8 cellular contexts compared by ENCODE assay signal in genomic region chr2:170073288-170073687, GRCh38.
DNase-seq lines count a peak whose midpoint lies in the region; ATAC-seq and TF ChIP-seq lines count a peak whose summit lies in the region.

No MANE protein-coding gene starts in this region.

- TF ChIP-seq CTCF in AG10803 (conservative IDR thresholded peaks at IDR 0.05; ENCODE audit: low read length) = no peak
- no peak for TF ChIP-seq CTCF in H9 (conservative IDR thresholded peaks at IDR 0.05)

- H3K27me3 ChIP-seq in H9 (ENCODE audit: insufficient read depth, low read length) = no peaks in the 10 kb centered on the region
- no peaks in the 10 kb centered on the region for H3K27me3 ChIP-seq in effector memory CD4-positive, alpha-beta T cell (replicated peaks; ENCODE audit: control insufficient read depth, insufficient read depth, low read length, poor library complexity, severe bottlenecking)

- H4K20me1 ChIP-seq in H9 (ENCODE audit: control insufficient read depth, insufficient read depth, insufficient read length) = no peaks in the 10 kb centered on the region

- no peak overlapping the region for H3T11ph ChIP-seq in H9 (ENCODE audit: low read length)

- peaks cover 3% of the 10 kb centered on the region for H3K36me3 ChIP-seq in effector memory CD4-positive, alpha-beta T cell (ENCODE audit: control insufficient read depth, insufficient read depth, low read length)

- no peaks in the 10 kb centered on the region for H3K79me1 ChIP-seq in H9 (ENCODE audit: insufficient read depth, low read depth, low read length, poor library complexity, severe bottlenecking)

- H3K4me3 Mint-ChIP-seq in H9 = no peak overlapping the region

- no peak overlapping the region for H2AFZ ChIP-seq in H9 (ENCODE audit: low read length)

- H3K18ac ChIP-seq in H9 (ENCODE audit: insufficient read length, low read depth, low read length) = no peak overlapping the region

- DNase-seq in AG10803 (ENCODE audit: low read depth) (peak; percentile 85), LHCN-M2 (ENCODE audit: low read depth) (peak; percentile 73), dermis blood vessel endothelial cell (peak; percentile 96), mucosa of gallbladder (ENCODE audit: low spot score) (peak; percentile 56), H9 (no peak)
- DNase-seq in effector memory CD4-positive, alpha-beta T cell = no peak

- no peak overlapping the region for H3K9ac ChIP-seq in H9 (ENCODE audit: extremely low read depth, insufficient read length, low read length)

- H3K56ac ChIP-seq in H9 (ENCODE audit: insufficient read length, low read depth, low read length) = no peak overlapping the region

- H3K4ac ChIP-seq in H9 (ENCODE audit: low read depth, low read length) = no peak overlapping the region

- H3K27ac ChIP-seq in H9 (ENCODE audit: insufficient read length, low read depth, low read length) = no peak overlapping the region
- H3K27ac ChIP-seq in effector memory CD4-positive, alpha-beta T cell (ENCODE audit: insufficient read depth, low read length, poor library complexity, severe bottlenecking) = no peak overlapping the region

- peaks cover 40% of the 10 kb centered on the region in 2 experiments for H3K4me1 Mint-ChIP-seq in H9

- H3K23ac ChIP-seq in H9 (ENCODE audit: insufficient read length, low read depth, low read length) = no peak overlapping the region

- no CpG with 5 or more reads among the region's 2 CpGs for WGBS in H9 (ENCODE audit: extremely low coverage, insufficient read length, low lambda C conversion rate)

- peaks cover 15% of the 10 kb centered on the region in 2 experiments for H3K9me3 Mint-ChIP-seq in H9

- no peak overlapping the region for H3K27ac Mint-ChIP-seq in H9

- no peak overlapping the region for H3K4me3 ChIP-seq in AG10803 (ENCODE audit: low read length)
- H3K4me3 ChIP-seq in effector memory CD4-positive, alpha-beta T cell (ENCODE audit: insufficient read depth, low read depth, low read length, poor library complexity, severe bottlenecking) = no peak overlapping the region

- H3K36me3 Mint-ChIP-seq in H9 (ENCODE audit: insufficient read depth in 1 of 3, low read depth in 3 of 3) = peaks cover 25 to 47% (median 40%) of the 10 kb centered on the region in 3 experiments

- H3K27me3 Mint-ChIP-seq in H9 (ENCODE audit: low read depth) = no peaks in the 10 kb centered on the region

- H4K5ac ChIP-seq in H9 (ENCODE audit: insufficient read length, low read depth, low read length) = no peak overlapping the region

- H3K23me2 ChIP-seq in H9 (ENCODE audit: insufficient read length, low read depth, low read length, poor library complexity, severe bottlenecking) = no peaks in the 10 kb centered on the region

- H2BK5ac ChIP-seq in H9 (ENCODE audit: insufficient read length, low read length) = no peak overlapping the region

- no peak overlapping the region for H2BK12ac ChIP-seq in H9 (ENCODE audit: insufficient read length, low read depth, low read length)

- no peak overlapping the region for H2AK5ac ChIP-seq in H9 (ENCODE audit: insufficient read length, low read length)

- H2BK120ac ChIP-seq in H9 (ENCODE audit: low read depth, low read length, poor library complexity, severe bottlenecking) = no peak overlapping the region

- no peak overlapping the region for H2BK15ac ChIP-seq in H9 (ENCODE audit: low read depth, low read length)

- H3K79me2 ChIP-seq in H9 (ENCODE audit: insufficient read depth, low read length) = no peaks in the 10 kb centered on the region

- no peak overlapping the region for H3K14ac ChIP-seq in H9 (ENCODE audit: insufficient read depth, low read length)

- no peak overlapping the region for H4K8ac ChIP-seq in H9 (replicated peaks; ENCODE audit: insufficient read length, low read depth, low read length)

- no peak overlapping the region for H4K91ac ChIP-seq in H9 (ENCODE audit: insufficient read length, low read depth, low read length)

- ATAC-seq in GM18511 (IDR thresholded peaks at IDR 0.05; ENCODE audit: unreplicated experiment) (no peak), HG02678 (IDR thresholded peaks at IDR 0.05; ENCODE audit: unreplicated experiment) (no peak)

- no peaks in the 10 kb centered on the region for H3K9me3 ChIP-seq in H9 (ENCODE audit: control insufficient read depth, low read depth, low read length)
- H3K9me3 ChIP-seq in effector memory CD4-positive, alpha-beta T cell (ENCODE audit: control insufficient read depth, low read length) = no peaks in the 10 kb centered on the region

- H3K4me1 ChIP-seq in H9 (ENCODE audit: insufficient read depth, low read length) = peaks cover 5% of the 10 kb centered on the region; the same call in 1 of the 2 replicates
- H3K4me1 ChIP-seq in effector memory CD4-positive, alpha-beta T cell (ENCODE audit: control insufficient read depth, insufficient read depth, low read length, poor library complexity, severe bottlenecking) = no peaks in the 10 kb centered on the region

- no peak overlapping the region for H3K4me2 ChIP-seq in H9 (ENCODE audit: insufficient read depth, insufficient read length, low read length)

- no peak overlapping the region for H2BK20ac ChIP-seq in H9 (ENCODE audit: low read depth, low read length, poor library complexity, severe bottlenecking)

Comparison
In these comparisons a context has a peak if more than half of its experiments do, and no peak if none do; other contexts are left out.
1. DNase-seq: peak in AG10803 (single experiment), LHCN-M2 (single experiment), dermis blood vessel endothelial cell (single experiment) and mucosa of gallbladder (single experiment); none in H9 (single experiment) and effector memory CD4-positive, alpha-beta T cell (0 of 3).